ENCODE assay signal across 8 cellular contexts in the genomic region with DNA sequence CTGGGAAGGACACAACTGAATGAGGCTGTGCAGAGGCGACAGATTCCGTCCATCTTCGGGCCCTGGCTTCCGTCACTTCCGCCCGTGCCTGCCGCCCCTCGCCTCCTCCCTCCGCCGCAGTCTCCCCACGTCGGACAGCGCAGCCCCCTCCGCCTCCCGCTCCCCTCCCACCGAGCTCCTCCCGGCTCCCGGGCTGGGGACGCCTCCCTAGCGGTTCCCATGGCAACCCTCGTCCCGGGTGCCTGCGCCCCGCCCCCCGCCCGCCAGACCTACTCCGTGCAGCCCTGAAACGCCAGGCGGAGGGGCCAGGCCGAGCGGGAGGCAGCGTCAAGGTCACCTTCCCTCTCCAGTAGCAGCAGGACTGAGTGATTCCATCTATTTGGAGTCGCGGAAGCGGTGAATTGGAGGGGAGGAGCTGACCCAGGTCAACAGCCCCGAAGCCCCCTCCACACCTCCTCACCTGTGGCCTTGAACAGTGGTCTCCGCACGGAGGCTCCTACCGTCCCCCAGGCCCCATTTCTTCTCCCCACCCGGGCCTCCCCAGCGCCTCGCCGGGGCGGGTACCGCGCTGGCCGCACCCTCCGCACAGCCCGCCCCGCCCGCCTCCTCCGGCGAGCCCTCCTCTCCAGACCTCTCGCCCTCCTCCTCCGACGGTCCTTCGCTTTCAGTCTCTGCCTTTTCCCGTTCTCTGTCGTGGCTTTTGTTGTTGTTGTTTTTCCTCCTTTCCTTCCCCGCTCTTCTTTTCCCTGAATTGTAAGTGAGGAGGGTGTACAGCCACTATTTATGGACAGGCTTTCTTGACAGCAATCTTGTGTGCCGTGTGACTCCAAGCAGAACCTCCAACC. TPM values are rescaled to one million over a fixed set of nuclear protein-coding genes. Genes with fewer than 3 reads are reported as not detected.
DNase-seq lines count a peak whose midpoint lies in the region; ATAC-seq, FAIRE-seq and TF ChIP-seq lines count a peak whose summit lies in the region.

No MANE protein-coding gene starts in this region.

- no peaks in the 10 kb centered on the region for H3K9me2 ChIP-seq in hepatocyte (replicated peaks; ENCODE audit: insufficient read depth)

- no peaks in the 10 kb centered on the region for H4K20me1 ChIP-seq in K562 (replicated peaks; ENCODE audit: control insufficient read depth, insufficient read depth, low read length)
- H4K20me1 ChIP-seq in hepatocyte (ENCODE audit: insufficient read depth, poor library complexity, severe bottlenecking), result no peaks in the 10 kb centered on the region

- H3K4me3 ChIP-seq in K562 (peak overlapping the region; percentile 59), hepatocyte (peak overlapping the region; percentile 85)

- H3K79me2 ChIP-seq in K562 (ENCODE audit: control insufficient read depth, insufficient read depth, low read length), result peaks cover 25% of the 10 kb centered on the region
- H3K79me2 ChIP-seq in hepatocyte, result peaks cover 29% of the 10 kb centered on the region

- H3K27ac ChIP-seq in K562 (ENCODE audit: extremely low read depth, low read depth, low read length), result peak overlapping the region; percentile 96
- H3K27ac ChIP-seq in hepatocyte, result peak overlapping the region; percentile 99

- peak; percentile 89 for FAIRE-seq in A204.1 (lab: Jason Lieb, UNC)
- peak; percentile 91 for FAIRE-seq in K562 (lab: Jason Lieb, UNC)

- no peaks in the 10 kb centered on the region for H3K9me1 ChIP-seq in K562 (ENCODE audit: control insufficient read depth, insufficient read depth, low read length)

- peak overlapping the region; percentile 87 for H2AFZ ChIP-seq in K562 (ENCODE audit: low read depth, low read length)
- H2AFZ ChIP-seq in hepatocyte, result peak overlapping the region; percentile 69

- CTCF ChIA-PET in K562 (lab: Yijun Ruan, JAX; ENCODE audit: low intra/inter-chr PET ratio), result no interaction called here

- TF ChIP-seq EP300 in K562 (IDR thresholded peaks at IDR 0.05; ENCODE audit: low read length), result no peak

- peak overlapping the region; percentile 79 to 92 for H3K9ac ChIP-seq in K562 (ENCODE audit: insufficient read depth in 1 of 2, low read depth in 2 of 2, low read length in 2 of 2)

- peak; percentile 85 for TF ChIP-seq POLR2A in K562 (conservative IDR thresholded peaks at IDR 0.05)

- no TSS peak for BruUV-seq in K562 (replicated peaks; lab: Mats Ljungman, UMichigan)

- peaks cover 22% of the 10 kb centered on the region for H3K36me3 ChIP-seq in K562 (ENCODE audit: control insufficient read depth, insufficient read depth, low read length)
- no peaks in the 10 kb centered on the region for H3K36me3 ChIP-seq in hepatocyte (replicated peaks; ENCODE audit: insufficient read depth, low read depth)

- H3K4me1 ChIP-seq in K562 (replicated peaks in 1 of 2; ENCODE audit: control insufficient read depth in 2 of 2, insufficient read depth in 2 of 2, low read length in 2 of 2) (peaks cover 11 to 36% of the 10 kb centered on the region in 2 experiments), hepatocyte (ENCODE audit: insufficient read depth) (peaks cover 9% of the 10 kb centered on the region)

- H3K9me3 ChIP-seq in K562 (replicated peaks; ENCODE audit: control insufficient read depth, insufficient read depth, low read depth, low read length), result peaks cover 3% of the 10 kb centered on the region
- no peaks in the 10 kb centered on the region for H3K9me3 ChIP-seq in hepatocyte (ENCODE audit: low read depth)

- DNase-seq in NCI-H187 (lab: John Stamatoyannopoulos, UW), result peak; percentile 93 to 98
- DNase-seq in T-helper 22 cell (ENCODE audit: low read depth), result peak; percentile 49
- peak; percentile 96 to 98 (median 98) for DNase-seq in K562 (ENCODE audit: extremely low read depth in 1 of 4, low spot score in 3 of 4)
- peak; percentile 99 for DNase-seq in hepatocyte (ENCODE audit: low spot score)
- peak; percentile 92 for DNase-seq in putamen (ENCODE audit: low spot score)

- no peak for TF ChIP-seq RAD21 in K562 (CRISPR knock-in tag; conservative IDR thresholded peaks at IDR 0.05 in 1 of 2, IDR thresholded peaks at IDR 0.05 in 1 of 2)

- peak overlapping the region; percentile 90 for H3K4me2 ChIP-seq in K562 (ENCODE audit: insufficient read depth, low read length)
- H3K4me2 ChIP-seq in hepatocyte, result peak overlapping the region; percentile 93

- ATAC-seq in GM18511 (IDR thresholded peaks at IDR 0.05; ENCODE audit: unreplicated experiment) (peak; percentile 78), HG02943 (IDR thresholded peaks at IDR 0.05; ENCODE audit: low read depth, unreplicated experiment) (peak; percentile 71), K562 (peak; percentile 90)

- H3K27me3 ChIP-seq in K562 (ENCODE audit: control insufficient read depth in 2 of 2, insufficient read depth in 2 of 2, low read length in 2 of 2) (no peaks in the 10 kb centered on the region), hepatocyte (no peaks in the 10 kb centered on the region)

- POLR2A ChIA-PET in K562 (lab: Yijun Ruan, JAX), result interaction anchor here (0.5 to 1.9 kb wide), 15 partner anchors 15 to 169 kb away, joined by 3 to 13 read pairs (median 3); a partner anchor contains a TSS

- in situ Hi-C loops in K562 (cut with MboI), result no loop called here

- intact Hi-C loops in K562 (cut with micrococcal nuclease), result no loop called here

- WGBS in K562 (ENCODE audit: insufficient coverage, low coverage, missing lambda C conversion rate), result 0% methylated on average over 25 of the region's 61 CpGs
- 2% methylated on average over 24 of the region's 61 CpGs for WGBS in hepatocyte (ENCODE audit: low lambda C conversion rate, missing lambda C conversion rate)

- TF ChIP-seq CTCF in K562 (IDR thresholded peaks at IDR 0.05 in 2 of 3, conservative IDR thresholded peaks at IDR 0.05 in 1 of 3; ENCODE audit: insufficient read depth in 2 of 3, low read depth in 1 of 3, low read length in 3 of 3) (no peak), hepatocyte (IDR thresholded peaks at IDR 0.05; ENCODE audit: poor library complexity) (no peak)

RNA-seq across cellular contexts. Expression of a gene that starts 1.0 kb away (rescaled TPM):
- 9.8 and 24.5 TPM in 2 replicates for total RNA-seq in K562 (2011; cell fraction: chromatin; rRNA removed; ENCODE audit: low replicate concordance)
- total RNA-seq in K562 (2011; cell fraction: nucleolus; rRNA removed), result 24.9 and 37.9 TPM in 2 replicates
- 34.2 and 46.5 TPM in 2 replicates for total RNA-seq in K562 (2011; cell fraction: nucleoplasm; rRNA removed)
- total RNA-seq in K562 (2014; rRNA removed) (11.1 and 21.5 TPM in 2 replicates), K562 (2014; rRNA removed; fragmentation: Illumina TruSeq; extraction: Trizol) (6.7 and 7.5 TPM in 2 replicates), K562 (2015; rRNA removed; fragmentation: Illumina TruSeq; extraction: Trizol) (7.8 and 9.6 TPM in 2 replicates), K562 (2021) (26.7 and 28.5 TPM in 2 replicates), hepatocyte (29.8 and 32.0 TPM in 2 replicates)
- polyA plus RNA-seq in K562 (2011; rRNA removed) (13.1 and 37.5 TPM in 2 replicates), K562 (2014; fragmentation: Illumina TruSeq; extraction: Trizol) (24.3 and 24.7 TPM in 2 replicates), K562 (2014; fragmentation: Nextera tagmentation; extraction: Ambion mirVana) (1 to 10 TPM; 7.9 to 8.3 TPM), K562 (2014; rRNA removed) (24.8 and 29.7 TPM in 2 replicates), hepatocyte (65.3 and 68.1 TPM in 2 replicates)
- polyA plus RNA-seq in K562 (2011; cell fraction: cytosol; rRNA removed), result 54.0 and 57.8 TPM in 2 replicates
- 24.4 and 24.6 TPM in 2 replicates for polyA plus RNA-seq in K562 (2011; cell fraction: nucleus; rRNA removed)
- polyA plus RNA-seq in K562 (2012), result 21.9 and 37.5 TPM in 2 replicates
- polyA minus RNA-seq in K562 (2011; rRNA and poly(A)+ RNA removed), result 8.2 and 13.0 TPM in 2 replicates
- polyA minus RNA-seq in K562 (2011; cell fraction: cytosol; rRNA and poly(A)+ RNA removed), result 14.1 and 27.3 TPM in 2 replicates
- polyA minus RNA-seq in K562 (2011; cell fraction: nucleus; rRNA and poly(A)+ RNA removed), result 5.0 and 5.7 TPM in 2 replicates

RNA-seq across cellular contexts. Expression of a gene that starts 22.5 kb away (rescaled TPM):
- total RNA-seq in K562 (2011; cell fraction: chromatin; rRNA removed; ENCODE audit: low replicate concordance), result 5.5 and 9.5 TPM in 2 replicates
- total RNA-seq in K562 (2011; cell fraction: nucleolus; rRNA removed), result 8.4 and 9.8 TPM in 2 replicates
- total RNA-seq in K562 (2011; cell fraction: nucleoplasm; rRNA removed), result 8.9 and 11.8 TPM in 2 replicates
- total RNA-seq in K562 (2014; rRNA removed) (6.5 and 9.2 TPM in 2 replicates), K562 (2014; rRNA removed; fragmentation: Illumina TruSeq; extraction: Trizol) (1.3 and 1.4 TPM in 2 replicates), K562 (2015; rRNA removed; fragmentation: Illumina TruSeq; extraction: Trizol) (2.6 and 2.8 TPM in 2 replicates), K562 (2021) (26.1 and 26.3 TPM in 2 replicates), hepatocyte (6.3 and 6.9 TPM in 2 replicates)
- polyA plus RNA-seq in K562 (2011; rRNA removed) (1.8 and 3.5 TPM in 2 replicates), K562 (2014; fragmentation: Illumina TruSeq; extraction: Trizol) (6.7 and 7.4 TPM in 2 replicates), K562 (2014; fragmentation: Nextera tagmentation; extraction: Ambion mirVana) (under 1 TPM; 0.42 to 0.48 TPM), K562 (2014; rRNA removed) (6.7 and 9.6 TPM in 2 replicates), hepatocyte (15.4 and 16.2 TPM in 2 replicates)
- 2.4 and 2.8 TPM in 2 replicates for polyA plus RNA-seq in K562 (2011; cell fraction: cytosol; rRNA removed)
- polyA plus RNA-seq in K562 (2011; cell fraction: nucleus; rRNA removed), result 9.5 and 9.7 TPM in 2 replicates
- 13.7 and 13.9 TPM in 2 replicates for polyA plus RNA-seq in K562 (2012)
- 2.0 and 2.9 TPM in 2 replicates for polyA minus RNA-seq in K562 (2011; rRNA and poly(A)+ RNA removed)
- polyA minus RNA-seq in K562 (2011; cell fraction: cytosol; rRNA and poly(A)+ RNA removed), result 4.7 and 7.1 TPM in 2 replicates
- 2.7 and 5.2 TPM in 2 replicates for polyA minus RNA-seq in K562 (2011; cell fraction: nucleus; rRNA and poly(A)+ RNA removed)

RNA-seq across cellular contexts. Expression of a gene that starts 32.7 kb away (rescaled TPM):
- total RNA-seq in K562 (2011; cell fraction: chromatin; rRNA removed; ENCODE audit: low replicate concordance), result 20.3 and 47.6 TPM in 2 replicates
- 45.7 and 51.3 TPM in 2 replicates for total RNA-seq in K562 (2011; cell fraction: nucleolus; rRNA removed)
- total RNA-seq in K562 (2011; cell fraction: nucleoplasm; rRNA removed), result 38.2 and 39.5 TPM in 2 replicates
- total RNA-seq in K562 (2014; rRNA removed), result 113 and 114 TPM in 2 replicates
- total RNA-seq in K562 (2014; rRNA removed; fragmentation: Illumina TruSeq; extraction: Trizol), result 43.5 and 47.4 TPM in 2 replicates
- 22.1 and 23.0 TPM in 2 replicates for total RNA-seq in K562 (2015; rRNA removed; fragmentation: Illumina TruSeq; extraction: Trizol)
- total RNA-seq in K562 (2021), result 102 and 110 TPM in 2 replicates
- polyA plus RNA-seq in K562 (2011; rRNA removed), result 44.4 and 114 TPM in 2 replicates
- 105 and 109 TPM in 2 replicates for polyA plus RNA-seq in K562 (2011; cell fraction: cytosol; rRNA removed)
- polyA plus RNA-seq in K562 (2011; cell fraction: nucleus; rRNA removed), result 42.6 and 66.5 TPM in 2 replicates
- polyA plus RNA-seq in K562 (2012), result 40.1 and 401 TPM in 2 replicates
- 55.3 and 78.6 TPM in 2 replicates for polyA plus RNA-seq in K562 (2014; fragmentation: Illumina TruSeq; extraction: Trizol)
- polyA plus RNA-seq in K562 (2014; fragmentation: Nextera tagmentation; extraction: Ambion mirVana), result 10 to 100 TPM; 12.1 to 14.9 TPM
- polyA plus RNA-seq in K562 (2014; rRNA removed), result 78.8 and 80.6 TPM in 2 replicates
- 33.3 and 53.8 TPM in 2 replicates for polyA minus RNA-seq in K562 (2011; rRNA and poly(A)+ RNA removed)
- 37.2 and 88.9 TPM in 2 replicates for polyA minus RNA-seq in K562 (2011; cell fraction: cytosol; rRNA and poly(A)+ RNA removed)
- 9.7 and 26.4 TPM in 2 replicates for polyA minus RNA-seq in K562 (2011; cell fraction: nucleus; rRNA and poly(A)+ RNA removed)
- 39.2 and 47.5 TPM in 2 replicates for total RNA-seq in hepatocyte
- 43.7 and 45.9 TPM in 2 replicates for polyA plus RNA-seq in hepatocyte

RNA-seq across cellular contexts. Expression of a gene that starts 50.5 kb away (rescaled TPM):
- total RNA-seq in K562 (2011; cell fraction: chromatin; rRNA removed; ENCODE audit: low replicate concordance), result 6.9 and 11.2 TPM in 2 replicates
- 9.6 and 12.0 TPM in 2 replicates for total RNA-seq in K562 (2011; cell fraction: nucleolus; rRNA removed)
- total RNA-seq in K562 (2011; cell fraction: nucleoplasm; rRNA removed), result 10.6 and 13.3 TPM in 2 replicates
- total RNA-seq in K562 (2014; rRNA removed) (23.2 and 28.2 TPM in 2 replicates), K562 (2014; rRNA removed; fragmentation: Illumina TruSeq; extraction: Trizol) (10.1 and 10.2 TPM in 2 replicates), K562 (2015; rRNA removed; fragmentation: Illumina TruSeq; extraction: Trizol) (12.8 and 13.9 TPM in 2 replicates), K562 (2021) (22.1 and 22.5 TPM in 2 replicates), hepatocyte (27.4 and 30.0 TPM in 2 replicates)
- polyA plus RNA-seq in K562 (2011; rRNA removed) (21.2 and 22.0 TPM in 2 replicates), K562 (2014; fragmentation: Illumina TruSeq; extraction: Trizol) (16.5 and 17.6 TPM in 2 replicates), K562 (2014; fragmentation: Nextera tagmentation; extraction: Ambion mirVana) (1 to 10 TPM; 2.8 to 4.0 TPM), K562 (2014; rRNA removed) (22.4 and 23.3 TPM in 2 replicates), hepatocyte (22.8 and 29.0 TPM in 2 replicates)
- polyA plus RNA-seq in K562 (2011; cell fraction: cytosol; rRNA removed), result 18.7 and 24.5 TPM in 2 replicates
- 13.2 and 18.2 TPM in 2 replicates for polyA plus RNA-seq in K562 (2011; cell fraction: nucleus; rRNA removed)
- polyA plus RNA-seq in K562 (2012), result 17.7 and 19.5 TPM in 2 replicates
- 11.1 and 11.7 TPM in 2 replicates for polyA minus RNA-seq in K562 (2011; rRNA and poly(A)+ RNA removed)
- 10.8 and 12.2 TPM in 2 replicates for polyA minus RNA-seq in K562 (2011; cell fraction: cytosol; rRNA and poly(A)+ RNA removed)
- polyA minus RNA-seq in K562 (2011; cell fraction: nucleus; rRNA and poly(A)+ RNA removed), result 3.9 and 9.7 TPM in 2 replicates

RNA-seq across cellular contexts. Expression of a gene that starts 57.3 kb away (rescaled TPM):
- 40.0 and 54.2 TPM in 2 replicates for total RNA-seq in K562 (2011; cell fraction: chromatin; rRNA removed; ENCODE audit: low replicate concordance)
- total RNA-seq in K562 (2011; cell fraction: nucleolus; rRNA removed), result 27.8 and 28.2 TPM in 2 replicates
- total RNA-seq in K562 (2011; cell fraction: nucleoplasm; rRNA removed), result 25.0 and 27.3 TPM in 2 replicates
- total RNA-seq in K562 (2014; rRNA removed) (1.5 and 2.0 TPM in 2 replicates), K562 (2014; rRNA removed; fragmentation: Illumina TruSeq; extraction: Trizol) (2.4 and 3.0 TPM in 2 replicates), K562 (2015; rRNA removed; fragmentation: Illumina TruSeq; extraction: Trizol) (2.1 and 2.3 TPM in 2 replicates), K562 (2021) (10.1 TPM in 2 replicates), hepatocyte (2.9 and 3.5 TPM in 2 replicates)
- polyA plus RNA-seq in K562 (2011; rRNA removed) (11.0 and 22.6 TPM in 2 replicates), K562 (2014; fragmentation: Illumina TruSeq; extraction: Trizol) (8.4 and 9.8 TPM in 2 replicates), K562 (2014; fragmentation: Nextera tagmentation; extraction: Ambion mirVana) (1 to 10 TPM; 1.7 to 4.2 TPM), K562 (2014; rRNA removed) (9.1 and 11.7 TPM in 2 replicates), hepatocyte (10.6 and 14.0 TPM in 2 replicates)
- 5.7 and 11.5 TPM in 2 replicates for polyA plus RNA-seq in K562 (2011; cell fraction: cytosol; rRNA removed)
- 35.3 and 52.8 TPM in 2 replicates for polyA plus RNA-seq in K562 (2011; cell fraction: nucleus; rRNA removed)
- polyA plus RNA-seq in K562 (2012), result 8.6 and 10.2 TPM in 2 replicates
- 6.5 and 8.2 TPM in 2 replicates for polyA minus RNA-seq in K562 (2011; rRNA and poly(A)+ RNA removed)
- polyA minus RNA-seq in K562 (2011; cell fraction: cytosol; rRNA and poly(A)+ RNA removed), result 3.1 and 3.6 TPM in 2 replicates
- polyA minus RNA-seq in K562 (2011; cell fraction: nucleus; rRNA and poly(A)+ RNA removed), result 8.6 and 19.5 TPM in 2 replicates

Comparison
In these comparisons a context has a peak if more than half of its experiments do, and no peak if none do; other contexts are left out.
1. Peak in every context shown above with its lines: DNase-seq, ATAC-seq, H3K4me3 ChIP-seq and H3K27ac ChIP-seq.
2. DNase-seq: peak in every context shown above with its lines; median percentile 99 in hepatocyte; 98 in K562; 96 in NCI-H187; 92 in putamen; 49 in T-helper 22 cell.